In genomic region chr10:97163141-97163540, GRCh38 we compare ENCODE assay signal across 1 cellular context.
TF ChIP-seq lines count a peak whose summit lies in the region.

No MANE protein-coding gene starts in this region.

TF ChIP-seq in H1, 55 proteins besides CTCF, POLR2A, EP300 and RAD21:
- no peak for TF ChIP-seq POU5F1 (IDR thresholded peaks at IDR 0.05; ENCODE audit: low read depth, low read length)
- no peak for TF ChIP-seq BACH1 (IDR thresholded peaks at IDR 0.05; ENCODE audit: low read length)
- TF ChIP-seq TAF1 (IDR thresholded peaks at IDR 0.05; ENCODE audit: low read depth, low read length), result no peak
- no peak for TF ChIP-seq KDM1A (IDR thresholded peaks at IDR 0.05; ENCODE audit: borderline replicate concordance, low read length)
- no peak for TF ChIP-seq SAP30 (IDR thresholded peaks at IDR 0.05; ENCODE audit: insufficient read depth, insufficient replicate concordance, low read length)
- TF ChIP-seq JUND (IDR thresholded peaks at IDR 0.05; ENCODE audit: low read length), result no peak
- TF ChIP-seq ATF3 (IDR thresholded peaks at IDR 0.05; ENCODE audit: insufficient read depth, low read depth, low read length), result no peak
- TF ChIP-seq RBBP5 (IDR thresholded peaks at IDR 0.05; ENCODE audit: borderline replicate concordance, low read depth, low read length), result no peak
- no peak for TF ChIP-seq MAX (IDR thresholded peaks at IDR 0.05)
- no peak for TF ChIP-seq CBX8 (IDR thresholded peaks at IDR 0.05; ENCODE audit: borderline replicate concordance, low read depth, low read length)
- TF ChIP-seq GABPA (IDR thresholded peaks at IDR 0.05; ENCODE audit: borderline replicate concordance, insufficient read depth, low read length), result no peak
- no peak for TF ChIP-seq YY1 (IDR thresholded peaks at IDR 0.05; ENCODE audit: low read depth, low read length)
- TF ChIP-seq CREB1 (IDR thresholded peaks at IDR 0.05), result no peak
- TF ChIP-seq EZH2 (IDR thresholded peaks at IDR 0.05; ENCODE audit: low read depth, low read length, severe bottlenecking), result no peak
- no peak for TF ChIP-seq KDM4A (IDR thresholded peaks at IDR 0.05; ENCODE audit: low read depth, low read length, severe bottlenecking)
- no peak for TF ChIP-seq SP1 (IDR thresholded peaks at IDR 0.05; ENCODE audit: low read depth, low read length)
- TF ChIP-seq USF2 (IDR thresholded peaks at IDR 0.05; ENCODE audit: low read length), result no peak
- TF ChIP-seq CEBPB (IDR thresholded peaks at IDR 0.05; ENCODE audit: low read depth, low read length), result no peak
- TF ChIP-seq TAF7 (optimal IDR thresholded peaks at IDR 0.05; ENCODE audit: borderline replicate concordance, low read depth, low read length), result no peak
- no peak for TF ChIP-seq BCL11A (IDR thresholded peaks at IDR 0.05; ENCODE audit: low read depth in 2 of 2, low read length in 2 of 2)
